Comparison of ENCODE assay signal across 8 cellular contexts in genomic region chr7:47254081-47255006, GRCh38.
A peak's percentile ranks its signal among the peaks of the same experiment; 100 is the strongest.
DNase-seq lines count a peak whose midpoint lies in the region; ATAC-seq and TF ChIP-seq lines count a peak whose summit lies in the region.

No MANE protein-coding gene starts in this region.

- peak; percentile 86 for ATAC-seq in HG03280 (IDR thresholded peaks at IDR 0.05; ENCODE audit: unreplicated experiment)

- peak overlapping the region; percentile 60 for H2AK5ac ChIP-seq in neuronal stem cell (ENCODE audit: low read depth, low read length)

- peak; percentile 18 for TF ChIP-seq POLR2A in GM19193 (IDR thresholded peaks at IDR 0.05; ENCODE audit: extremely low read depth, insufficient read depth, insufficient read length)

- H3K9me3 ChIP-seq in neuronal stem cell (replicated peaks in 1 of 2; ENCODE audit: control insufficient read depth in 2 of 2, insufficient read depth in 1 of 2, low read depth in 1 of 2, low read length in 2 of 2) (no peaks in the 10 kb centered on the region), tibial artery (no peaks in the 10 kb centered on the region)

- H3K36me3 ChIP-seq in neuronal stem cell (replicated peaks in 1 of 2; ENCODE audit: control insufficient read depth in 2 of 2, insufficient read depth in 2 of 2, low read length in 2 of 2) (no peaks in the 10 kb centered on the region), tibial artery (no peaks in the 10 kb centered on the region)

- H3K14ac ChIP-seq in neuronal stem cell (ENCODE audit: low read length) = no peak overlapping the region

- peak overlapping the region; percentile 29 for H3K4me3 Mint-ChIP-seq in activated naive CD4-positive, alpha-beta T cell treated with anti-CD3 and anti-CD28 coated beads for 36 hours

- H3K4me3 ChIP-seq in neuronal stem cell (ENCODE audit: low read length in 2 of 2) = peak overlapping the region; percentile 44 to 89
- peak overlapping the region; percentile 55 to 59 for H3K4me3 ChIP-seq in tibial artery

- peak overlapping the region; percentile 98 for H3K18ac ChIP-seq in neuronal stem cell (ENCODE audit: low read length)

- H3K9me3 Mint-ChIP-seq in activated naive CD4-positive, alpha-beta T cell treated with anti-CD3 and anti-CD28 coated beads for 36 hours = peaks cover 3% of the 10 kb centered on the region

- H3K9ac ChIP-seq in neuronal stem cell (ENCODE audit: low read depth, low read length, poor library complexity) = peak overlapping the region; percentile 88

- H3K4me1 ChIP-seq in neuronal stem cell (ENCODE audit: control insufficient read depth in 2 of 2, insufficient read depth in 1 of 2, low read depth in 1 of 2, low read length in 2 of 2) (peaks cover 3 to 7% of the 10 kb centered on the region in 2 donors), tibial artery (peaks cover 0 to 26% (median 13%) of the 10 kb centered on the region in 4 donors)

- H3K27me3 Mint-ChIP-seq in activated naive CD4-positive, alpha-beta T cell treated with anti-CD3 and anti-CD28 coated beads for 36 hours (ENCODE audit: low read depth) = peaks cover 24% of the 10 kb centered on the region

- H2BK120ac ChIP-seq in neuronal stem cell (ENCODE audit: low read depth, low read length) = no peak overlapping the region

- CTCF ChIA-PET in activated naive CD4-positive, alpha-beta T cell treated with anti-CD3 and anti-CD28 coated beads for 36 hours (lab: Charles Lee) = interaction anchor here (1.0 to 1.2 kb wide), 2 partner anchors 10 to 307 kb away, joined by 3 to 4 read pairs; no protein-coding TSS in a partner anchor

- WGBS in neuronal stem cell (ENCODE audit: extremely low coverage in 2 of 2, insufficient read length in 2 of 2, insufficient replicate concordance in 1 of 2), 2 donors = no CpG with 5 or more reads among the region's 66 CpGs

- H3K4ac ChIP-seq in neuronal stem cell (ENCODE audit: low read length) = peak overlapping the region; percentile 45

- no peak overlapping the region for H4K8ac ChIP-seq in neuronal stem cell (ENCODE audit: low read depth, low read length)

- H2BK15ac ChIP-seq in neuronal stem cell (ENCODE audit: low read length) = peak overlapping the region; percentile 54

- no peak overlapping the region for H2BK12ac ChIP-seq in neuronal stem cell (ENCODE audit: low read length)

- H2BK5ac ChIP-seq in neuronal stem cell (ENCODE audit: low read length) = no peak overlapping the region

- no peak overlapping the region for H3K23ac ChIP-seq in neuronal stem cell (ENCODE audit: low read depth, low read length, poor library complexity)

- H4K91ac ChIP-seq in neuronal stem cell (ENCODE audit: low read depth, low read length, poor library complexity) = no peak overlapping the region

- peak overlapping the region; percentile 63 for H3K27ac ChIP-seq in neuronal stem cell (replicated peaks; ENCODE audit: low read length)
- peak overlapping the region; percentile 76 for H3K27ac ChIP-seq in tibial artery

- H3K4me1 Mint-ChIP-seq in activated naive CD4-positive, alpha-beta T cell treated with anti-CD3 and anti-CD28 coated beads for 36 hours (ENCODE audit: low read depth) = peaks cover 4% of the 10 kb centered on the region

- no peaks in the 10 kb centered on the region for H3K79me1 ChIP-seq in neuronal stem cell (ENCODE audit: low read depth, low read length)

- H2AFZ ChIP-seq in neuronal stem cell (ENCODE audit: low read length) = peak overlapping the region; percentile 99

- intact Hi-C loops in activated naive CD4-positive, alpha-beta T cell treated with anti-CD3 and anti-CD28 coated beads for 36 hours (cut with micrococcal nuclease) = loop anchor here (2.0 to 10.0 kb wide), 2 partner anchors 160 to 1336 kb away; no protein-coding TSS in a partner anchor
- intact Hi-C loops in tibial artery (cut with DNase I; ENCODE audit: low total_unique reads) = loop anchor here (5.0 to 10.0 kb wide), 2 partner anchors 170 to 1332 kb away; partner anchors contain the start of gene IGFBP3

- no peaks in the 10 kb centered on the region for H3K36me3 Mint-ChIP-seq in activated naive CD4-positive, alpha-beta T cell treated with anti-CD3 and anti-CD28 coated beads for 36 hours (ENCODE audit: low read depth)

- peak; percentile 90 to 97 for TF ChIP-seq CTCF in tibial artery (IDR thresholded peaks at IDR 0.05)

- H3K4me2 ChIP-seq in neuronal stem cell (ENCODE audit: insufficient read depth, low read length, poor library complexity, severe bottlenecking) = peak overlapping the region; percentile 76

- no peak overlapping the region for H3K27ac Mint-ChIP-seq in activated naive CD4-positive, alpha-beta T cell treated with anti-CD3 and anti-CD28 coated beads for 36 hours

- H3K27me3 ChIP-seq in neuronal stem cell (ENCODE audit: control insufficient read depth in 3 of 3, insufficient read depth in 3 of 3, low read depth in 1 of 3, low read length in 3 of 3) (peaks cover 0 to 16% (median 0%) of the 10 kb centered on the region in 3 experiments), tibial artery (no peaks in the 10 kb centered on the region)

- DNase-seq in CD1c-positive myeloid dendritic cell (ENCODE audit: extremely low spot score) = peak; percentile 78
- DNase-seq in NOMO-1 treated with dmso at 0.1 percent for 144 hours (lab: John Stamatoyannopoulos, UW; ENCODE audit: unreplicated experiment) = peak; percentile 66
- peak; percentile 43 for DNase-seq in activated naive CD4-positive, alpha-beta T cell treated with anti-CD3 and anti-CD28 coated beads for 36 hours
- peak; percentile 89 for DNase-seq in germinal center (ENCODE audit: low spot score)
- peak; percentile 70 for DNase-seq in neuronal stem cell (ENCODE audit: low spot score)
- peak; percentile 80 to 92 for DNase-seq in tibial artery

Comparison
In these comparisons a context has a peak if more than half of its experiments do, and no peak if none do; other contexts are left out.
1. Peak in every context shown above with its lines: DNase-seq, ATAC-seq, H3K4me3 ChIP-seq and H3K27ac ChIP-seq.